Comparison of ENCODE assay signal across 8 cellular contexts in genomic region chr16:27316038-27316680, GRCh38. TPM values are rescaled to one million over a fixed set of nuclear protein-coding genes. Genes with fewer than 3 reads are reported as not detected.
A peak's percentile ranks its signal among the peaks of the same experiment; 100 is the strongest.
DNase-seq lines count a peak whose midpoint lies in the region; ATAC-seq, FAIRE-seq and TF ChIP-seq lines count a peak whose summit lies in the region.
"Had no signal": no experiment of that assay in that cellular context is flagged by ENCODE, and none has a peak within 500 bp of the region (broad histone marks: within the 10 kb centered on the region; RNA-seq: fewer than 3 reads in every experiment).

No MANE protein-coding gene starts in this region.

- peak overlapping the region; percentile 98 for H2AK5ac ChIP-seq in IMR-90 (ENCODE audit: low read depth, low read length)

- H3K36me3 ChIP-seq in IMR-90 (ENCODE audit: control insufficient read depth, insufficient read depth, low read length) (peaks cover 25% of the 10 kb centered on the region), kidney (ENCODE audit: control insufficient read depth in 1 of 2, insufficient read depth in 2 of 2, low read length in 2 of 2) (no peaks in the 10 kb centered on the region)

- dilution Hi-C loops in IMR-90 (cut with HindIII; ENCODE audit: low sequenced_read_pairs, unreplicated experiment), result no loop called here

- H4K5ac ChIP-seq in IMR-90 (ENCODE audit: low read depth, low read length), result peak overlapping the region; percentile 78

- no CpG with 5 or more reads among the region's 8 CpGs for WGBS in IMR-90 (ENCODE audit: extremely low coverage in 2 of 2, insufficient read length in 1 of 2), 2 experiments

- H2BK5ac ChIP-seq in IMR-90 (ENCODE audit: low read depth, low read length, poor library complexity, severe bottlenecking), result peak overlapping the region; percentile 94

- peaks cover 36% of the 10 kb centered on the region for H4K20me1 ChIP-seq in IMR-90 (ENCODE audit: insufficient read depth, low read length)

- H3K14ac ChIP-seq in IMR-90 (replicated peaks; ENCODE audit: low read depth, low read length), result peak overlapping the region; percentile 89

- DNase-seq in IMR-90, result no peak
- no peak for DNase-seq in activated naive CD8-positive, alpha-beta T cell treated with anti-CD3 and anti-CD28 coated beads for 36 hours
- DNase-seq in kidney, result no peak
- no peak for DNase-seq in stimulated activated naive CD8-positive, alpha-beta T cell treated with anti-CD3 and anti-CD28 coated beads, Interleukin-15, amount 100 ng/mL, for 72 hours
- no peak for DNase-seq in G401 (ENCODE audit: low spot score)
- DNase-seq in central memory CD4-positive, alpha-beta T cell, result no peak

- peak overlapping the region; percentile 92 for H2BK120ac ChIP-seq in IMR-90 (ENCODE audit: low read depth, low read length)

- no peaks in the 10 kb centered on the region for H3K27me3 Mint-ChIP-seq in activated naive CD8-positive, alpha-beta T cell treated with anti-CD3 and anti-CD28 coated beads for 36 hours
- H3K27me3 Mint-ChIP-seq in stimulated activated naive CD8-positive, alpha-beta T cell treated with anti-CD3 and anti-CD28 coated beads, Interleukin-15, amount 100 ng/mL, for 72 hours, result no peaks in the 10 kb centered on the region

- H4K8ac ChIP-seq in IMR-90 (ENCODE audit: low read depth in 2 of 2, low read length in 2 of 2), result peak overlapping the region; percentile 58 to 82; a peak in 3 of 4 replicates

- H3K4me3 ChIP-seq in IMR-90 (ENCODE audit: insufficient read depth, low read depth, low read length), result peak overlapping the region; percentile 74; the same call in 1 of the 2 replicates
- H3K4me3 ChIP-seq in kidney (ENCODE audit: low read length in 2 of 2), result peak overlapping the region in 1 of 2 donors; percentile 42

- TF ChIP-seq CTCF in IMR-90 (conservative IDR thresholded peaks at IDR 0.05; ENCODE audit: low read depth, low read length), result no peak
- TF ChIP-seq CTCF in kidney (IDR thresholded peaks at IDR 0.05; ENCODE audit: borderline replicate concordance, extremely low read depth, insufficient read depth), result no peak

- H3K36me3 Mint-ChIP-seq in activated naive CD8-positive, alpha-beta T cell treated with anti-CD3 and anti-CD28 coated beads for 36 hours, result peaks cover 61% of the 10 kb centered on the region

- H3K4me1 ChIP-seq in IMR-90 (ENCODE audit: control insufficient read depth, insufficient read depth, low read length), result peaks cover 34% of the 10 kb centered on the region
- peaks cover 0 to 17% of the 10 kb centered on the region in 2 donors for H3K4me1 ChIP-seq in kidney (ENCODE audit: control insufficient read depth in 1 of 2, insufficient read depth in 1 of 2, low read depth in 1 of 2, low read length in 2 of 2)

- H3K9ac ChIP-seq in IMR-90 (ENCODE audit: low read depth, low read length), result peak overlapping the region; percentile 89
- no peak overlapping the region for H3K9ac ChIP-seq in kidney (ENCODE audit: low read length in 2 of 2)

- H3K56ac ChIP-seq in IMR-90 (ENCODE audit: extremely low read depth, insufficient read depth, low read length), result peak overlapping the region; percentile 14; the same call in 1 of the 2 replicates

- peak overlapping the region; percentile 96 for H3K4ac ChIP-seq in IMR-90 (ENCODE audit: low read depth, low read length)

- peak overlapping the region; percentile 67; the same call in 1 of the 2 replicates for H2BK20ac ChIP-seq in IMR-90 (ENCODE audit: low read depth, low read length)

- H3K27ac Mint-ChIP-seq in activated naive CD8-positive, alpha-beta T cell treated with anti-CD3 and anti-CD28 coated beads for 36 hours, result peak overlapping the region; percentile 99
- peak overlapping the region; percentile 92 to 97 for H3K27ac Mint-ChIP-seq in stimulated activated naive CD8-positive, alpha-beta T cell treated with anti-CD3 and anti-CD28 coated beads, Interleukin-15, amount 100 ng/mL, for 72 hours

- in situ Hi-C loops in IMR-90 (cut with MboI; ENCODE audit: low sequenced_read_pairs), result loop anchor here (5.0 kb wide), 1 partner anchor 74 kb away; no protein-coding TSS in a partner anchor
- in situ Hi-C loops in G401 (cut with HindIII; ENCODE audit: low sequenced_read_pairs), result no loop called here

- peak overlapping the region; percentile 6 for H2AK9ac ChIP-seq in IMR-90 (replicated peaks; ENCODE audit: low read depth, low read length, poor library complexity)

- H3K9me3 ChIP-seq in IMR-90 (ENCODE audit: control insufficient read depth, insufficient read depth, low read length), result no peaks in the 10 kb centered on the region
- H3K9me3 ChIP-seq in kidney (ENCODE audit: control insufficient read depth in 1 of 2, low read length in 2 of 2), result no peaks in the 10 kb centered on the region

- H3K4me1 Mint-ChIP-seq in activated naive CD8-positive, alpha-beta T cell treated with anti-CD3 and anti-CD28 coated beads for 36 hours, result peaks cover 68% of the 10 kb centered on the region
- H3K4me1 Mint-ChIP-seq in stimulated activated naive CD8-positive, alpha-beta T cell treated with anti-CD3 and anti-CD28 coated beads, Interleukin-15, amount 100 ng/mL, for 72 hours, result peaks cover 64% of the 10 kb centered on the region

- no peak overlapping the region for H2AFZ ChIP-seq in IMR-90 (replicated peaks; ENCODE audit: low read length, poor library complexity)

- no peak for TF ChIP-seq RAD21 in IMR-90 (IDR thresholded peaks at IDR 0.05; ENCODE audit: low read length)

- peak overlapping the region; percentile 65; the same call in 1 of the 2 replicates for H3K18ac ChIP-seq in IMR-90 (ENCODE audit: low read depth, low read length)

- H3K9me1 ChIP-seq in IMR-90 (ENCODE audit: insufficient read depth, low read length), result peaks cover 19% of the 10 kb centered on the region

- H3K27me3 ChIP-seq in IMR-90 (ENCODE audit: control insufficient read depth, insufficient read depth, low read length), result no peaks in the 10 kb centered on the region

- peak overlapping the region; percentile 80 for H3K27ac ChIP-seq in IMR-90 (ENCODE audit: insufficient read depth, low read length)
- H3K27ac ChIP-seq in kidney (ENCODE audit: low read depth in 2 of 2, low read length in 2 of 2), result peak overlapping the region; percentile 24 to 96

- peak overlapping the region; percentile 32; the same call in 1 of the 2 replicates for H3K23ac ChIP-seq in IMR-90 (ENCODE audit: low read depth, low read length)

- FAIRE-seq in kidney (lab: Jason Lieb, UNC), result no peak
- FAIRE-seq: islet of Langerhans had no signal

- 0 out of 2 replicates have a peak, but pooled peaks have one; percentile 26 for TF ChIP-seq POLR2A in IMR-90 (IDR thresholded peaks at IDR 0.05; ENCODE audit: low read depth, low read length)

- BruUV-seq in IMR-90 (replicated peaks; lab: Mats Ljungman, UMichigan), result TSS peak; percentile 7

- intact Hi-C loops in IMR-90 (cut with micrococcal nuclease) (no loop called here), kidney (cut with DNase I) (no loop called here)

- ATAC-seq in IMR-90 (ENCODE audit: low read depth) (no peak), HG02840 (IDR thresholded peaks at IDR 0.05; ENCODE audit: low FRiP score, unreplicated experiment) (no peak)
- no peak for ATAC-seq in stimulated activated naive CD8-positive, alpha-beta T cell treated with anti-CD3 and anti-CD28 coated beads, Interleukin-15, amount 100 ng/mL, for 72 hours

- peaks cover 7 to 72% of the 10 kb centered on the region in 2 experiments; a peak in 3 of 4 replicates for H3K79me1 ChIP-seq in IMR-90 (ENCODE audit: low read depth in 1 of 2, low read length in 2 of 2)

- H3K9me3 Mint-ChIP-seq in activated naive CD8-positive, alpha-beta T cell treated with anti-CD3 and anti-CD28 coated beads for 36 hours, result no peaks in the 10 kb centered on the region
- H3K9me3 Mint-ChIP-seq in stimulated activated naive CD8-positive, alpha-beta T cell treated with anti-CD3 and anti-CD28 coated beads, Interleukin-15, amount 100 ng/mL, for 72 hours, result no peaks in the 10 kb centered on the region

- peak overlapping the region; percentile 98 for H3K4me3 Mint-ChIP-seq in activated naive CD8-positive, alpha-beta T cell treated with anti-CD3 and anti-CD28 coated beads for 36 hours
- peak overlapping the region; percentile 95 to 97 for H3K4me3 Mint-ChIP-seq in stimulated activated naive CD8-positive, alpha-beta T cell treated with anti-CD3 and anti-CD28 coated beads, Interleukin-15, amount 100 ng/mL, for 72 hours

- CTCF ChIA-PET in IMR-90 (lab: Yijun Ruan, JAX), result interaction anchor here (0.6 to 1.9 kb wide), 3 partner anchors 16 to 106 kb away, joined by 3 to 6 read pairs (median 6); no protein-coding TSS in a partner anchor

- POLR2A ChIA-PET in IMR-90 (lab: Charles Lee; ENCODE audit: unreplicated experiment), result interaction anchor here (1.4 kb wide), 1 partner anchor 74 kb away, joined by 4 read pairs; no protein-coding TSS in a partner anchor

- H3K4me2 ChIP-seq in IMR-90 (ENCODE audit: low read depth, low read length), result peak overlapping the region; percentile 71

- peak overlapping the region; percentile 90; the same call in 2 of the 3 replicates for H2BK15ac ChIP-seq in IMR-90 (ENCODE audit: low read depth, low read length)

- peak overlapping the region; percentile 85 for H4K91ac ChIP-seq in IMR-90 (ENCODE audit: insufficient read depth, low read depth, low read length)

TF ChIP-seq in IMR-90, 13 proteins besides CTCF, POLR2A, EP300 and RAD21 (continues in another document):
- no peak for TF ChIP-seq FOS (IDR thresholded peaks at IDR 0.05; ENCODE audit: low read depth, low read length)
- TF ChIP-seq MAZ (IDR thresholded peaks at IDR 0.05; ENCODE audit: borderline replicate concordance, low read depth, low read length), result no peak
- TF ChIP-seq MXI1 (IDR thresholded peaks at IDR 0.05; ENCODE audit: borderline replicate concordance, low read depth, low read length), result no peak
- TF ChIP-seq NFE2L2 (IDR thresholded peaks at IDR 0.05; ENCODE audit: low read depth, low read length), result no peak
- no peak for TF ChIP-seq CHD1 (IDR thresholded peaks at IDR 0.05; ENCODE audit: low read depth, low read length)

RNA-seq across cellular contexts. Expression of gene IL4R, which starts 2.4 kb away (rescaled TPM):
- 6.3 and 8.3 TPM in 2 replicates for total RNA-seq in IMR-90 (2012; rRNA removed)
- 18.7 and 21.5 TPM in 2 replicates for polyA plus RNA-seq in IMR-90 (2012; rRNA removed)
- 10.3 and 18.0 TPM in 2 replicates for polyA plus RNA-seq in IMR-90 (2012; cell fraction: cytosol; rRNA removed)
- 32.7 and 42.5 TPM in 2 replicates for polyA plus RNA-seq in IMR-90 (2012; cell fraction: nucleus; rRNA removed; ENCODE audit: low replicate concordance)
- 100 to 1,000 TPM; 183 to 190 TPM for total RNA-seq in activated naive CD8-positive, alpha-beta T cell treated with anti-CD3 and anti-CD28 coated beads for 36 hours
- 115 TPM for total RNA-seq in kidney
- 13.8 TPM for polyA plus RNA-seq in kidney (ENCODE audit: insufficient read depth, low read depth, low replicate concordance)
- 12.1 and 22.7 TPM in 2 replicates for total RNA-seq in G401 (2014; rRNA removed; shearing (Covaris generic))

RNA-seq across cellular contexts. Expression of gene NSMCE1, which starts 47.6 kb away (rescaled TPM):
- total RNA-seq in IMR-90 (2012; rRNA removed) (120 and 130 TPM in 2 replicates), kidney (72.1 TPM)
- polyA plus RNA-seq in IMR-90 (2012; rRNA removed) (47.5 and 48.0 TPM in 2 replicates), kidney (ENCODE audit: insufficient read depth, low read depth, low replicate concordance) (145 TPM)
- 36.6 and 48.8 TPM in 2 replicates for polyA plus RNA-seq in IMR-90 (2012; cell fraction: cytosol; rRNA removed)
- polyA plus RNA-seq in IMR-90 (2012; cell fraction: nucleus; rRNA removed; ENCODE audit: low replicate concordance), result 13.4 and 21.5 TPM in 2 replicates
- 100 to 1,000 TPM; 133 to 146 TPM for total RNA-seq in activated naive CD8-positive, alpha-beta T cell treated with anti-CD3 and anti-CD28 coated beads for 36 hours
- 16.1 and 32.5 TPM in 2 replicates for total RNA-seq in G401 (2014; rRNA removed; shearing (Covaris generic))
